10 cellular contexts compared by ENCODE assay signal in the genomic region with DNA sequence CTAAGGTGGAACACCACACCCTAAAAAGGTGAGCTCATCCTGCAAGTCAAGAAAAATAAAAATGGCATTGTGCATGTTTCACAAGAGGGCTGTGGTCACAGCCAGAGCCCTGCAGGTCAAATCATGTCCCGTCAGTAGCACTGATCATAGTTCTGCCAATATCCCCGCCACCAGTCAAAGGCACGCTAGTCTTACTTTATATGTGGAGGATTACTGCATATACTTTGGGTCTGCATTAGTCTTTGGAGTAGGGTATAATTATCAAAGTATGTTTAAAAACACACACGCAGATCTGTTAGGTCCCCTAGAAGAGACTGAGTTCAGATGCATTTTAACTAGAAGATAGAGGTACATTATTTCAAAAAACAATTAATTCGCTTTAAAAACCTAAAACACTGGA.
DNase-seq lines count a peak whose midpoint lies in the region; ATAC-seq and TF ChIP-seq lines count a peak whose summit lies in the region.
"Had no signal": no experiment of that assay in that cellular context is flagged by ENCODE, and none has a peak within 500 bp of the region (broad histone marks: within the 10 kb centered on the region; RNA-seq: fewer than 3 reads in every experiment).

No MANE protein-coding gene starts in this region.

- peak; percentile 14 for DNase-seq in DMS153 (lab: John Stamatoyannopoulos, UW)
- DNase-seq in NCI-H1417 treated with DMSO at 0.1 percent for 48 hours (lab: John Stamatoyannopoulos, UW), result peak; percentile 32
- no peak for DNase-seq in choroid plexus epithelial cell (ENCODE audit: low read depth)
- no peak for DNase-seq in kidney glomerular epithelial cell (lab: John Stamatoyannopoulos, UW)
- DNase-seq in SKM-1 treated with dmso at 0.1 percent for 144 hours (lab: John Stamatoyannopoulos, UW; ENCODE audit: unreplicated experiment), result no peak
- no peak for DNase-seq in islet precursor cell
- DNase-seq: activated CD8-positive, alpha-beta memory T cell treated with anti-CD3 and anti-CD28 coated beads, Interleukin-2, amount 50 U/mL, for 48 hours; NCI-H446 treated with DMSO at 0.1 percent for 48 hours had no signal

- TF ChIP-seq CTCF in choroid plexus epithelial cell (conservative IDR thresholded peaks at IDR 0.05; ENCODE audit: low read depth, low read length), result no peak

- H3K9ac ChIP-seq in mucosa of stomach (ENCODE audit: low read length), result peak overlapping the region; percentile 87

- no peaks in the 10 kb centered on the region for H3K27me3 ChIP-seq in mucosa of stomach (ENCODE audit: control insufficient read depth, insufficient read depth, low read length)

- peak overlapping the region; percentile 80 for H3K4me3 ChIP-seq in choroid plexus epithelial cell (ENCODE audit: low read depth, low read length)
- H3K4me3 ChIP-seq in mucosa of stomach (ENCODE audit: low read length), result peak overlapping the region; percentile 34

- no peaks in the 10 kb centered on the region for H3K36me3 ChIP-seq in mucosa of stomach (ENCODE audit: control insufficient read depth, insufficient read depth, low read length)

- H3K9me3 ChIP-seq in mucosa of stomach (ENCODE audit: control insufficient read depth, low read length), result no peaks in the 10 kb centered on the region

- H3K4me1 ChIP-seq in mucosa of stomach (ENCODE audit: control insufficient read depth, insufficient read depth, low read length), result no peaks in the 10 kb centered on the region

- ATAC-seq in HG03457 (IDR thresholded peaks at IDR 0.05; ENCODE audit: unreplicated experiment), result no peak

Comparison
In these comparisons a context has a peak if more than half of its experiments do, and no peak if none do; other contexts are left out.
1. DNase-seq: peak in DMS153 (single experiment) and NCI-H1417 treated with DMSO at 0.1 percent for 48 hours (single experiment); none in choroid plexus epithelial cell (single experiment), kidney glomerular epithelial cell (single experiment), SKM-1 treated with dmso at 0.1 percent for 144 hours (single experiment) and islet precursor cell (single experiment).